7 cellular contexts compared by ENCODE assay signal in the genomic region with DNA sequence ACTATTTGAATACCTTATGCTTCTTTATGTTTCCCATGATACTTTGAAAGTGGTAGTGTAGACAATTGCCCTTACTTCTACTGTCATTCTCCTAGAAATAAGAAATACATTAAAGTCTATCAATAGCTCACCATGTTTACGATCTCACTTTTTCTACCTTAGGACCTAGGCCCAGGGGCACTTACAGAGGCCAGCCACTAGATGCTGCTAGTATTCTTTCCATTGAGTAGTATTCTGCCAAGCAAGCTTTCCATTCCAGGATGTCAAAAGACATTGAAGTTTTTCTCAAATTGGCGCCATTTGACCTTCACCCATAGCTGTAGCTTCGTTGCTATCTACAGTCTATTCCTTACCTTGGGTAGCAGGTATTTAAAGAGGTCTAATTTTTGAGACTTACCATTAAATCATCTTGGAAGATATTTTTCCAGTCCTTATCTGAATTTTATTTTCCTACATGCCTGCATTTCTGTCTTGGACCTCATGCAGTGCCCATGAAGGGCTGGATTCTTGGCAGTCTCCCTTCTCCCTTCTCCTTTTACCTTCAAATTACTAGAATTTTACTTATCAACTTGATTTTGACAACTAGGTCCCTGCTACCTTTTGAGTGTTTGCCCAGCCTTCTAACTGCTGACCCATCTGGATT.
DNase-seq lines count a peak whose midpoint lies in the region; ATAC-seq and TF ChIP-seq lines count a peak whose summit lies in the region.

No MANE protein-coding gene starts in this region.

- peaks cover 11% of the 10 kb centered on the region for H3K9me3 Mint-ChIP-seq in HFFc6

- H3K36me3 Mint-ChIP-seq in HFFc6 (ENCODE audit: low read depth): no peaks in the 10 kb centered on the region

- in situ Hi-C loops in GM13977 (cut with MboI; ENCODE audit: low pct_unique_long_range_greater_than_20kb, low sequenced_read_pairs, unreplicated experiment): loop anchor here (25.0 kb wide), 1 partner anchor 379 kb away; no protein-coding TSS in a partner anchor

- H3K4me1 Mint-ChIP-seq in HFFc6 (ENCODE audit: low read depth): no peaks in the 10 kb centered on the region

- peak; percentile 58 for DNase-seq in GM13977 (ENCODE audit: low spot score)
- no peak for DNase-seq in HFFc6
- peak; percentile 64 for DNase-seq in NAMALWA (ENCODE audit: low spot score)
- peak; percentile 76 for DNase-seq in SHP77 treated with DMSO at 0.1 percent for 48 hours (lab: John Stamatoyannopoulos, UW)
- peak; percentile 5 for DNase-seq in fibroblast of gingiva (ENCODE audit: low read depth)
- peak; percentile 84 for DNase-seq in pons (ENCODE audit: low spot score)

- no peak for ATAC-seq in HG02678 (IDR thresholded peaks at IDR 0.05; ENCODE audit: unreplicated experiment)

- TF ChIP-seq CTCF in GM13977 (IDR thresholded peaks at IDR 0.05; ENCODE audit: extremely low read depth, insufficient read depth, missing control alignments): peak; percentile 89
- peak; percentile 68 for TF ChIP-seq CTCF in HFFc6 (IDR thresholded peaks at IDR 0.05)

- H3K27ac Mint-ChIP-seq in HFFc6: no peak overlapping the region

- H3K27me3 Mint-ChIP-seq in HFFc6 (ENCODE audit: insufficient read depth): no peaks in the 10 kb centered on the region

- no peak overlapping the region for H3K4me3 Mint-ChIP-seq in HFFc6
